ENCODE assay signal across 18 cellular contexts in genomic region chr5:516980-517379, GRCh38. TPM values are rescaled to one million over a fixed set of nuclear protein-coding genes. Genes with fewer than 3 reads are reported as not detected.
A peak's percentile ranks its signal among the peaks of the same experiment; 100 is the strongest.
DNase-seq lines count a peak whose midpoint lies in the region; ATAC-seq, FAIRE-seq and TF ChIP-seq lines count a peak whose summit lies in the region.
"Had no signal": no experiment of that assay in that cellular context is flagged by ENCODE, and none has a peak within 500 bp of the region (broad histone marks: within the 10 kb centered on the region; RNA-seq: fewer than 3 reads in every experiment).

No MANE protein-coding gene starts in this region.

- H2AK5ac ChIP-seq in H1 (ENCODE audit: low read depth, low read length) = no peak overlapping the region

- H3K4me3 ChIP-seq in mammary epithelial cell (replicated peaks in 1 of 3; ENCODE audit: insufficient read depth in 1 of 3, low read depth in 2 of 3, low read length in 3 of 3) = no peak overlapping the region
- no peak overlapping the region for H3K4me3 ChIP-seq in H1 (ENCODE audit: extremely low read depth in 1 of 4, insufficient read depth in 2 of 4, low read depth in 3 of 4, low read length in 4 of 4)
- no peak overlapping the region for H3K4me3 ChIP-seq in neural progenitor cell
- H3K4me3 ChIP-seq: BLaER1, GM23338 had no signal

- TF ChIP-seq EP300 in H1 (IDR thresholded peaks at IDR 0.05; ENCODE audit: borderline replicate concordance in 1 of 2, low read depth in 2 of 2, low read length in 2 of 2) = no peak

- H4K8ac ChIP-seq in H1 (ENCODE audit: extremely low read depth, insufficient read depth, low read length) = no peak overlapping the region

- H2AFZ ChIP-seq in mammary epithelial cell (ENCODE audit: low read depth, low read length) (no peak overlapping the region), H1 (ENCODE audit: low read length) (no peak overlapping the region), neural progenitor cell (replicated peaks) (no peak overlapping the region)
- H2AFZ ChIP-seq: GM23338 had no signal

- no peak overlapping the region for H3K14ac ChIP-seq in H1 (ENCODE audit: insufficient read length)

- no peak for ATAC-seq in HG03135 (IDR thresholded peaks at IDR 0.05; ENCODE audit: unreplicated experiment)
- no peak for ATAC-seq in HG02973 (IDR thresholded peaks at IDR 0.05; ENCODE audit: unreplicated experiment)
- ATAC-seq: GM23338, HCT116 had no signal

- H3K27ac ChIP-seq in mammary epithelial cell (ENCODE audit: insufficient read depth, low read depth, low read length) (no peak overlapping the region), H1 (ENCODE audit: low read depth, low read length) (no peak overlapping the region), neural progenitor cell (no peak overlapping the region)
- H3K27ac ChIP-seq: BLaER1 had no signal

- TF ChIP-seq RAD21 in H1 (IDR thresholded peaks at IDR 0.05 in 1 of 2, conservative IDR thresholded peaks at IDR 0.05 in 1 of 2; ENCODE audit: low read depth in 2 of 2, low read length in 2 of 2) = no peak

- no peak for TF ChIP-seq CTCF in MCF 10A (IDR thresholded peaks at IDR 0.05; ENCODE audit: unreplicated experiment)
- TF ChIP-seq CTCF in mammary epithelial cell (conservative IDR thresholded peaks at IDR 0.05 in 1 of 2, IDR thresholded peaks at IDR 0.05 in 1 of 2; ENCODE audit: extremely low read depth in 1 of 2, insufficient read depth in 1 of 2, low read depth in 1 of 2, low read length in 2 of 2) = no peak
- no peak for TF ChIP-seq CTCF in H1 (IDR thresholded peaks at IDR 0.05; ENCODE audit: control extremely low read depth in 1 of 3, insufficient read depth in 1 of 3, low read depth in 1 of 3, low read length in 3 of 3)
- TF ChIP-seq CTCF in neural progenitor cell (IDR thresholded peaks at IDR 0.05) = no peak

- peaks cover 8% of the 10 kb centered on the region for H3F3A ChIP-seq in neural progenitor cell (ENCODE audit: low read depth)

- H3K4me1 ChIP-seq in mammary epithelial cell (ENCODE audit: insufficient read depth, low read length) (peaks cover 7% of the 10 kb centered on the region), H1 (replicated peaks in 1 of 4; ENCODE audit: control insufficient read depth in 3 of 4, insufficient read depth in 4 of 4, low read length in 3 of 4) (peaks cover 0 to 9% (median 0%) of the 10 kb centered on the region in 4 experiments; a peak in 3 of 7 replicates), neural progenitor cell (peaks cover 21% of the 10 kb centered on the region)

- FAIRE-seq in H1 (lab: Jason Lieb, UNC) = no peak
- FAIRE-seq: GM12892, GM18507 had no signal

- intact Hi-C loops in MCF 10A (cut with micrococcal nuclease) = no loop called here
- intact Hi-C loops in mammary epithelial cell (cut with micrococcal nuclease) = no loop called here

- H3K27ac Mint-ChIP-seq in MCF 10A (ENCODE audit: low read depth, unreplicated experiment) (no peak overlapping the region), neural progenitor cell (no peak overlapping the region)
- H3K27ac Mint-ChIP-seq: GM23338 had no signal

- DNase-seq in MCF 10A (ENCODE audit: unreplicated experiment) (no peak), mammary epithelial cell (no peak), H1 (ENCODE audit: low read depth in 1 of 2, low spot score in 2 of 2) (no peak), neural progenitor cell (ENCODE audit: low spot score) (no peak), SHP77 (lab: John Stamatoyannopoulos, UW) (no peak)
- DNase-seq: 8988T; CD4-positive, alpha-beta memory T cell; DMS153; GDM1; H7 had no signal

- CTCF ChIA-PET in MCF 10A (lab: Yijun Ruan, JAX) (interaction anchor here (0.6 to 1.2 kb wide), 2 partner anchors 17 to 385 kb away, joined by 4 read pairs; no protein-coding TSS in a partner anchor), mammary epithelial cell (lab: Charles Lee; ENCODE audit: low non-redundant PET) (no interaction called here), H1 (lab: Charles Lee; ENCODE audit: partially characterized antibody) (interaction anchor here (0.8 kb wide), 1 partner anchor 89 kb away, joined by 3 read pairs; no protein-coding TSS in a partner anchor)

- in situ Hi-C loops in mammary epithelial cell (cut with MboI; ENCODE audit: low sequenced_read_pairs in 2 of 2) = no loop called here

- no peak overlapping the region for H2BK120ac ChIP-seq in H1 (replicated peaks; ENCODE audit: low read depth, low read length)

- H3K56ac ChIP-seq in H1 (replicated peaks; ENCODE audit: insufficient read length, low read depth, low read length) = peak overlapping the region; percentile 86

- H2BK12ac ChIP-seq in H1 (ENCODE audit: low read depth, low read length) = no peak overlapping the region

- no peak overlapping the region for H4K5ac ChIP-seq in H1 (ENCODE audit: insufficient read length, low read depth, low read length)

- 80% methylated on average over 3 of the region's 3 CpGs for WGBS in mammary epithelial cell (ENCODE audit: low coverage, missing lambda C conversion rate)
- 92 to 100% methylated on average over 2 to 3 of the region's 3 CpGs for WGBS in H1 (ENCODE audit: extremely low coverage in 1 of 2, insufficient coverage in 1 of 2, insufficient read length in 1 of 2, insufficient replicate concordance in 2 of 2, low coverage in 1 of 2, low lambda C conversion rate in 2 of 2, missing lambda C conversion rate in 1 of 2), 2 experiments

- H3K27me3 ChIP-seq in mammary epithelial cell (ENCODE audit: insufficient read depth, low read length) (no peaks in the 10 kb centered on the region), H1 (replicated peaks in 1 of 4; ENCODE audit: control insufficient read depth in 3 of 4, extremely low read depth in 1 of 4, insufficient read depth in 3 of 4, low read length in 3 of 4) (peaks cover 0 to 10% (median 5%) of the 10 kb centered on the region in 4 experiments; a peak in 6 of 7 replicates), neural progenitor cell (peaks cover 77% of the 10 kb centered on the region)

- no peak overlapping the region for H3K4ac ChIP-seq in H1 (replicated peaks; ENCODE audit: insufficient read length, low read depth, low read length)

- H3K79me2 ChIP-seq in mammary epithelial cell (ENCODE audit: insufficient read depth, low read length) (no peaks in the 10 kb centered on the region), H1 (ENCODE audit: control insufficient read depth in 1 of 2, insufficient read depth in 2 of 2, low read length in 2 of 2) (no peaks in the 10 kb centered on the region), neural progenitor cell (ENCODE audit: low read depth) (no peaks in the 10 kb centered on the region)

- H3K18ac ChIP-seq in H1 (ENCODE audit: extremely low read depth, low read length) = no peak overlapping the region

- H3K4me2 ChIP-seq in mammary epithelial cell (ENCODE audit: insufficient read depth, low read depth, low read length) = no peak overlapping the region
- H3K4me2 ChIP-seq in H1 (ENCODE audit: insufficient read depth in 1 of 2, low read depth in 2 of 2, low read length in 2 of 2) = no peak overlapping the region
- H3K4me2 ChIP-seq in neural progenitor cell = no peak overlapping the region
- H3K4me2 ChIP-seq: BLaER1, GM23338 had no signal

- H4K91ac ChIP-seq in H1 (replicated peaks; ENCODE audit: insufficient read length, low read length) = no peak overlapping the region

- H3K79me1 ChIP-seq in H1 (ENCODE audit: low read depth, low read length) = no peaks in the 10 kb centered on the region

- peaks cover 21% of the 10 kb centered on the region for H3K4me1 Mint-ChIP-seq in MCF 10A (ENCODE audit: insufficient read depth, unreplicated experiment)
- H3K4me1 Mint-ChIP-seq in neural progenitor cell = peaks cover 19% of the 10 kb centered on the region
- H3K4me1 Mint-ChIP-seq: CD4-positive, alpha-beta memory T cell had no signal

- no peak for TF ChIP-seq POLR2A in H1 (IDR thresholded peaks at IDR 0.05; ENCODE audit: control extremely low read depth in 1 of 2, low read depth in 2 of 2, low read length in 2 of 2)

- H3K9ac ChIP-seq in mammary epithelial cell (ENCODE audit: insufficient read depth, low read length) (no peak overlapping the region), H1 (replicated peaks in 1 of 4; ENCODE audit: extremely low read depth in 1 of 4, low read depth in 3 of 4, low read length in 3 of 4) (no peak overlapping the region), neural progenitor cell (no peak overlapping the region)
- H3K9ac ChIP-seq: BLaER1 had no signal

- H3K36me3 ChIP-seq in mammary epithelial cell (ENCODE audit: insufficient read depth, low read length) = no peaks in the 10 kb centered on the region
- no peaks in the 10 kb centered on the region for H3K36me3 ChIP-seq in H1 (ENCODE audit: control insufficient read depth in 2 of 4, insufficient read depth in 4 of 4, low read length in 3 of 4)
- no peaks in the 10 kb centered on the region for H3K36me3 ChIP-seq in neural progenitor cell
- H3K36me3 ChIP-seq: BLaER1 had no signal

- H3K23me2 ChIP-seq in H1 (ENCODE audit: low read depth, low read length) = peaks cover 12% of the 10 kb centered on the region; the same call in 1 of the 2 replicates

- no peak overlapping the region for H3K23ac ChIP-seq in H1 (ENCODE audit: insufficient read length)

- H3K9me3 Mint-ChIP-seq in MCF 10A (ENCODE audit: unreplicated experiment) (peaks cover 14% of the 10 kb centered on the region), neural progenitor cell (no peaks in the 10 kb centered on the region)
- H3K9me3 Mint-ChIP-seq: GM23338 had no signal

- no peaks in the 10 kb centered on the region for H3K9me3 ChIP-seq in mammary epithelial cell (replicated peaks; ENCODE audit: insufficient read depth, low read length)
- H3K9me3 ChIP-seq in H1 (ENCODE audit: insufficient read depth in 2 of 2, low read depth in 1 of 2, low read length in 1 of 2) = no peaks in the 10 kb centered on the region
- no peaks in the 10 kb centered on the region for H3K9me3 ChIP-seq in neural progenitor cell (ENCODE audit: low read depth)
- H3K9me3 ChIP-seq: BLaER1 had no signal

- H3K4me3 Mint-ChIP-seq in MCF 10A (ENCODE audit: unreplicated experiment) (peak overlapping the region; percentile 1), neural progenitor cell (peak overlapping the region; percentile 1)
- H3K4me3 Mint-ChIP-seq: GM23338 had no signal

- dilution Hi-C loops in mammary epithelial cell (cut with HindIII; ENCODE audit: low sequenced_read_pairs) = loop anchor here (5.0 to 10.0 kb wide), 3 partner anchors 92 to 390 kb away; no protein-coding TSS in a partner anchor

- H2BK20ac ChIP-seq in H1 (ENCODE audit: low read length) = no peak overlapping the region

- POLR2A ChIA-PET in MCF 10A (lab: Yijun Ruan, JAX) = interaction anchor here (0.6 to 2.6 kb wide), 5 partner anchors 27 to 156 kb away, joined by 3 to 16 read pairs (median 3); partner anchors contain the start of gene CEP72
- POLR2A ChIA-PET in H1 (lab: Charles Lee; ENCODE audit: partially characterized antibody) = no interaction called here

- H4K20me1 ChIP-seq in mammary epithelial cell (ENCODE audit: insufficient read depth, low read length) (no peaks in the 10 kb centered on the region), H1 (replicated peaks in 1 of 2; ENCODE audit: control insufficient read depth in 1 of 2, insufficient read depth in 2 of 2, low read length in 2 of 2) (peaks cover 2 to 12% of the 10 kb centered on the region in 2 experiments), neural progenitor cell (ENCODE audit: low read depth) (peaks cover 9% of the 10 kb centered on the region)

- BruUV-seq in MCF 10A (replicated peaks; lab: Mats Ljungman, UMichigan) (no TSS peak), mammary epithelial cell (replicated peaks; lab: Mats Ljungman, UMichigan) (no TSS peak)

- no peak overlapping the region for H2BK5ac ChIP-seq in H1 (ENCODE audit: low read depth, low read length)

- no peaks in the 10 kb centered on the region for H3K36me3 Mint-ChIP-seq in MCF 10A (ENCODE audit: insufficient read depth, unreplicated experiment)
- no peaks in the 10 kb centered on the region for H3K36me3 Mint-ChIP-seq in neural progenitor cell
- H3K36me3 Mint-ChIP-seq: CD14-positive monocyte; CD4-positive, alpha-beta memory T cell had no signal

- no peak overlapping the region for H2BK15ac ChIP-seq in H1 (ENCODE audit: low read length)

- H3K27me3 Mint-ChIP-seq in MCF 10A (ENCODE audit: insufficient read depth, unreplicated experiment) (peaks cover 24% of the 10 kb centered on the region), neural progenitor cell (ENCODE audit: insufficient read depth, low read depth) (peaks cover 40% of the 10 kb centered on the region)

RNA-seq across cellular contexts. Expression of gene SLC9A3, which starts 7.3 kb away (rescaled TPM):
- total RNA-seq in MCF 10A (2022) (0.93 and 1.0 TPM in 2 replicates), mammary epithelial cell (1 to 10 TPM; 1.0 to 1.3 TPM), neural progenitor cell (ENCODE audit: low replicate concordance) (1.4 and 3.6 TPM in 2 replicates)
- polyA plus RNA-seq in mammary epithelial cell (1.00 TPM), H1 (2011; rRNA removed) (1.0 and 1.3 TPM in 2 replicates)
- polyA minus RNA-seq in mammary epithelial cell = not detected
- 0.95 and 1.1 TPM in 2 replicates for total RNA-seq in H1 (2021; fragmentation: NEBNext Ultra II Directional; extraction: Animal tissue kit (Norgen Biotek cat#: 25700))
- 1.4 TPM for polyA plus RNA-seq in H1 (2011; cell fraction: cytosol; rRNA removed)
- 1.9 TPM for polyA plus RNA-seq in H1 (2011; cell fraction: nucleus; rRNA removed)
- 1.1 to 1.3 TPM (median 1.2 TPM) in 4 replicates for polyA plus RNA-seq in H1 (2012, experiment 1 of 2)
- 1.6 TPM for polyA plus RNA-seq in H1 (2012, experiment 2 of 2)
- polyA plus RNA-seq in H1 (2013, experiment 1 of 2) = 1.5 TPM
- 1.2 TPM for polyA plus RNA-seq in H1 (2013, experiment 2 of 2)
- polyA minus RNA-seq in H1 (2011; rRNA and poly(A)+ RNA removed) = 0.46 and 0.47 TPM in 2 replicates
- polyA minus RNA-seq in H1 (2011; cell fraction: cytosol; rRNA and poly(A)+ RNA removed) = 0.95 TPM
- 1.4 TPM for polyA minus RNA-seq in H1 (2011; cell fraction: nucleus; rRNA and poly(A)+ RNA removed)
